Comparison of ENCODE assay signal across 8 cellular contexts in genomic region chr11:73307323-73308002, GRCh38. TPM values are rescaled to one million over a fixed set of nuclear protein-coding genes. Genes with fewer than 3 reads are reported as not detected.
DNase-seq lines count a peak whose midpoint lies in the region; ATAC-seq and TF ChIP-seq lines count a peak whose summit lies in the region.

No MANE protein-coding gene starts in this region.

- H3K36me3 Mint-ChIP-seq in activated T-cell treated with anti-CD3 and anti-CD28 coated beads, Interleukin-2, amount 50 U/mL, for 4 hours (ENCODE audit: insufficient read depth): no peaks in the 10 kb centered on the region

- TF ChIP-seq EP300 in Ishikawa (IDR thresholded peaks at IDR 0.05; ENCODE audit: borderline replicate concordance) (0 out of 2 replicates have a peak, but pooled peaks have one; percentile 10), esophagus muscularis mucosa (IDR thresholded peaks at IDR 0.05) (no peak)

- H3K27ac ChIP-seq in PC-3 (ENCODE audit: low read length) (peak overlapping the region; percentile 72), esophagus muscularis mucosa (replicated peaks in 1 of 4) (peak overlapping the region; percentile 94 to 100 (median 97))

- intact Hi-C loops in PC-3 (cut with micrococcal nuclease): loop anchor here (1.0 to 5.0 kb wide), 4 partner anchors 20 to 120 kb away; no protein-coding TSS in a partner anchor
- intact Hi-C loops in esophagus muscularis mucosa (cut with DNase I): loop anchor here (1.0 kb wide), 1 partner anchor 28 kb away; no protein-coding TSS in a partner anchor

- no peak for TF ChIP-seq POLR2A in esophagus muscularis mucosa (IDR thresholded peaks at IDR 0.05; ENCODE audit: low read depth)

- H4K20me1 ChIP-seq in PC-3 (ENCODE audit: low read length): no peaks in the 10 kb centered on the region

- no peaks in the 10 kb centered on the region for H3K79me2 ChIP-seq in PC-3 (ENCODE audit: low read length)

- H3F3A ChIP-seq in PC-3 (ENCODE audit: low read length, unreplicated experiment): no peaks in the 10 kb centered on the region

- H3K4me1 ChIP-seq in PC-3 (ENCODE audit: insufficient read depth, low read length): peaks cover 9% of the 10 kb centered on the region
- peaks cover 33 to 58% (median 44%) of the 10 kb centered on the region in 4 donors for H3K4me1 ChIP-seq in esophagus muscularis mucosa

- peak overlapping the region; percentile 97 for H3K4me2 ChIP-seq in PC-3 (ENCODE audit: low read length)

- H3K4me3 Mint-ChIP-seq in activated T-cell treated with anti-CD3 and anti-CD28 coated beads, Interleukin-2, amount 50 U/mL, for 4 hours: peak overlapping the region; percentile 88

- H3K36me3 ChIP-seq in PC-3 (ENCODE audit: low read depth, low read length) (no peaks in the 10 kb centered on the region), esophagus muscularis mucosa (peaks cover 0 to 10% (median 0%) of the 10 kb centered on the region in 4 donors)

- peak overlapping the region; percentile 86 for H3K4me3 ChIP-seq in PC-3 (ENCODE audit: low read length)
- H3K4me3 ChIP-seq in esophagus muscularis mucosa: peak overlapping the region; percentile 67 to 82 (median 70)

- H3K9me3 Mint-ChIP-seq in activated T-cell treated with anti-CD3 and anti-CD28 coated beads, Interleukin-2, amount 50 U/mL, for 4 hours: no peaks in the 10 kb centered on the region

- H3K9ac ChIP-seq in PC-3 (ENCODE audit: low read length): peak overlapping the region; percentile 71

- no peaks in the 10 kb centered on the region for H3K9me2 ChIP-seq in PC-3 (replicated peaks; ENCODE audit: low read length)

- no TSS peak for BruUV-seq in PC-3 (replicated peaks; lab: Mats Ljungman, UMichigan)

- TF ChIP-seq CTCF in PC-3 (conservative IDR thresholded peaks at IDR 0.05; ENCODE audit: low read depth, low read length) (peak; percentile 97), esophagus muscularis mucosa (IDR thresholded peaks at IDR 0.05) (peak; percentile 88 to 93 (median 91))

- POLR2A ChIA-PET in PC-3 (lab: Charles Lee; ENCODE audit: unreplicated experiment): interaction anchor here (0.5 to 0.7 kb wide), 7 partner anchors 44 to 1294 kb away, joined by 3 to 14 read pairs (median 7); no protein-coding TSS in a partner anchor

- in situ Hi-C loops in Caki2 (cut with HindIII; ENCODE audit: low pct_unique_long_range_greater_than_20kb, low sequenced_read_pairs): no loop called here

- TF ChIP-seq RAD21 in Ishikawa (IDR thresholded peaks at IDR 0.05; ENCODE audit: low read depth): peak; percentile 97

- H3K27me3 Mint-ChIP-seq in activated T-cell treated with anti-CD3 and anti-CD28 coated beads, Interleukin-2, amount 50 U/mL, for 4 hours (ENCODE audit: low read depth): peaks cover 22% of the 10 kb centered on the region

- H3K27me3 ChIP-seq in PC-3 (ENCODE audit: low read length) (no peaks in the 10 kb centered on the region), esophagus muscularis mucosa (no peaks in the 10 kb centered on the region)

- peak overlapping the region; percentile 89 for H2AFZ ChIP-seq in PC-3 (ENCODE audit: low read length)

- CTCF ChIA-PET in PC-3 (lab: Charles Lee): interaction anchor here (0.5 to 2.5 kb wide), 15 partner anchors 10 to 514 kb away, joined by 3 to 48 read pairs (median 8); partner anchors contain the start of gene STARD10

- H3K4me1 Mint-ChIP-seq in activated T-cell treated with anti-CD3 and anti-CD28 coated beads, Interleukin-2, amount 50 U/mL, for 4 hours (ENCODE audit: low read depth): peaks cover 9% of the 10 kb centered on the region

- ATAC-seq in GM21515 (IDR thresholded peaks at IDR 0.05; ENCODE audit: unreplicated experiment): peak; percentile 61
- peak; percentile 85 for ATAC-seq in PC-3
- ATAC-seq in activated T-cell treated with anti-CD3 and anti-CD28 coated beads, Interleukin-2, amount 50 U/mL, for 4 hours: peak; percentile 74

- H3K9me3 ChIP-seq in PC-3 (ENCODE audit: low read length) (no peaks in the 10 kb centered on the region), esophagus muscularis mucosa (no peaks in the 10 kb centered on the region)

- WGBS in esophagus muscularis mucosa: 0% methylated on average over 26 of the region's 56 CpGs

- DNase-seq in Caki2 (ENCODE audit: low read depth) (peak; percentile 92), PC-3 (peak; percentile 99), esophagus muscularis mucosa (ENCODE audit: extremely low spot score) (peak; percentile 100), myocyte (ENCODE audit: low read depth) (peak; percentile 98)
- peak; percentile 91 for DNase-seq in activated T-cell treated with anti-CD3 and anti-CD28 coated beads, Interleukin-2, amount 50 U/mL, for 4 hours
- DNase-seq in stimulated activated CD8-positive, alpha-beta memory T cell treated with anti-CD3 and anti-CD28 coated beads, Interleukin-7, amount 100 ng/mL, for 4 hours (ENCODE audit: low read depth in 2 of 2): peak; percentile 78 to 80

TF ChIP-seq in Ishikawa, 13 proteins besides CTCF, POLR2A, EP300 and RAD21:
- no peak for TF ChIP-seq EGR1 (IDR thresholded peaks at IDR 0.05)
- TF ChIP-seq FOXM1 (IDR thresholded peaks at IDR 0.05; ENCODE audit: borderline replicate concordance, low read depth): no peak
- TF ChIP-seq TEAD4 (IDR thresholded peaks at IDR 0.05): peak; percentile 13; the same call in 1 of the 2 replicates
- peak; percentile 79 for TF ChIP-seq MAX (IDR thresholded peaks at IDR 0.05)
- peak; percentile 14; the same call in 1 of the 2 replicates for TF ChIP-seq ZBTB7A (IDR thresholded peaks at IDR 0.05; ENCODE audit: low read depth)
- TF ChIP-seq CEBPB (IDR thresholded peaks at IDR 0.05): peak; percentile 66; the same call in 1 of the 2 replicates
- TF ChIP-seq NFIC (IDR thresholded peaks at IDR 0.05): no peak
- TF ChIP-seq TAF1 (IDR thresholded peaks at IDR 0.05; ENCODE audit: low read depth): peak; percentile 73
- peak; percentile 75 for TF ChIP-seq YY1 (IDR thresholded peaks at IDR 0.05; ENCODE audit: low read depth)
- peak; percentile 45; the same call in 1 of the 2 replicates for TF ChIP-seq TCF12 (IDR thresholded peaks at IDR 0.05; ENCODE audit: low read depth)
- TF ChIP-seq REST (IDR thresholded peaks at IDR 0.05; ENCODE audit: low read depth): no peak
- TF ChIP-seq CREB1 (IDR thresholded peaks at IDR 0.05; ENCODE audit: low read depth): no peak
- TF ChIP-seq USF1 (IDR thresholded peaks at IDR 0.05): no peak; the same call in 1 of the 2 replicates

RNA-seq across cellular contexts. Expression of gene ARHGEF17, which starts 0.6 kb away (rescaled TPM):
- total RNA-seq in Caki2 (2014; rRNA removed; shearing (Covaris generic); ENCODE audit: low replicate concordance): 3.9 and 6.0 TPM in 2 replicates
- total RNA-seq in PC-3 (2014; rRNA removed): 6.2 and 11.0 TPM in 2 replicates
- total RNA-seq in activated T-cell treated with anti-CD3 and anti-CD28 coated beads, Interleukin-2, amount 50 U/mL, for 4 hours: under 1 TPM; 0.13 to 0.27 (median 0.13) TPM
- 100 to 1,000 TPM in 3 of 4 donors, 10 to 100 TPM in 1; 82.8 to 196 (median 122) TPM for total RNA-seq in esophagus muscularis mucosa
- 38.0 and 38.4 TPM in 2 replicates for total RNA-seq in myocyte
- polyA plus RNA-seq in myocyte (2012): 59.1 TPM

RNA-seq across cellular contexts. Expression of gene P2RY6, which starts 35.3 kb away (rescaled TPM):
- total RNA-seq in Caki2 (2014; rRNA removed; shearing (Covaris generic); ENCODE audit: low replicate concordance): 0.41 TPM in 1 of 2 replicates, not detected in the other
- total RNA-seq in PC-3 (2014; rRNA removed): 1.6 and 2.0 TPM in 2 replicates
- total RNA-seq in activated T-cell treated with anti-CD3 and anti-CD28 coated beads, Interleukin-2, amount 50 U/mL, for 4 hours: not detected
- 1 to 10 TPM; 1.6 to 4.8 (median 2.4) TPM for total RNA-seq in esophagus muscularis mucosa
- 0.67 and 1.1 TPM in 2 replicates for total RNA-seq in myocyte
- 0.30 TPM for polyA plus RNA-seq in myocyte (2012)

Comparison
In these comparisons a context has a peak if more than half of its experiments do, and no peak if none do; other contexts are left out.
1. Peak in every context shown above with its lines: DNase-seq, ATAC-seq, H3K4me3 ChIP-seq and H3K27ac ChIP-seq.